1 cellular context compared by ENCODE assay signal in the genomic region with DNA sequence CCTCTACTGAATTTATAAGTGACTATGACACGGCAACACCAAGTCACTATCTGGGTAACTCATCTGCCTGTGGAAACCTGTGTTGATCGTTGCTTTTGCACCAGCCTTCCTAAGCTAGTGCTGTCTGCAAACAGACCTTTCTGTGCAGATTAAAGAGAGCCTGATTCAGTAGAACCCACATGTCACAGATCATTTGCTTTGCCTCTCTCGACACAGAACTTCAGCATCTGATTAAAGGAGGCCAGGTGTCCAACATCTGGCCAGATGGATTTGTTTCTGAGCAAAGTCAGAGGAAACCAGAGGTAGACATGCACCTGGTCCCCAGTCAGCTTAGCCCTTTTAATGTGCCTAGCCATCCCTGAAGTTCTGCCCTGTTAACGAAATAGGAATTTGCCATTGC.
TF ChIP-seq lines count a peak whose summit lies in the region.

No MANE protein-coding gene starts in this region.

TF ChIP-seq in GM12878, 131 proteins besides CTCF, POLR2A, EP300 and RAD21:
- TF ChIP-seq, protein P1, sequence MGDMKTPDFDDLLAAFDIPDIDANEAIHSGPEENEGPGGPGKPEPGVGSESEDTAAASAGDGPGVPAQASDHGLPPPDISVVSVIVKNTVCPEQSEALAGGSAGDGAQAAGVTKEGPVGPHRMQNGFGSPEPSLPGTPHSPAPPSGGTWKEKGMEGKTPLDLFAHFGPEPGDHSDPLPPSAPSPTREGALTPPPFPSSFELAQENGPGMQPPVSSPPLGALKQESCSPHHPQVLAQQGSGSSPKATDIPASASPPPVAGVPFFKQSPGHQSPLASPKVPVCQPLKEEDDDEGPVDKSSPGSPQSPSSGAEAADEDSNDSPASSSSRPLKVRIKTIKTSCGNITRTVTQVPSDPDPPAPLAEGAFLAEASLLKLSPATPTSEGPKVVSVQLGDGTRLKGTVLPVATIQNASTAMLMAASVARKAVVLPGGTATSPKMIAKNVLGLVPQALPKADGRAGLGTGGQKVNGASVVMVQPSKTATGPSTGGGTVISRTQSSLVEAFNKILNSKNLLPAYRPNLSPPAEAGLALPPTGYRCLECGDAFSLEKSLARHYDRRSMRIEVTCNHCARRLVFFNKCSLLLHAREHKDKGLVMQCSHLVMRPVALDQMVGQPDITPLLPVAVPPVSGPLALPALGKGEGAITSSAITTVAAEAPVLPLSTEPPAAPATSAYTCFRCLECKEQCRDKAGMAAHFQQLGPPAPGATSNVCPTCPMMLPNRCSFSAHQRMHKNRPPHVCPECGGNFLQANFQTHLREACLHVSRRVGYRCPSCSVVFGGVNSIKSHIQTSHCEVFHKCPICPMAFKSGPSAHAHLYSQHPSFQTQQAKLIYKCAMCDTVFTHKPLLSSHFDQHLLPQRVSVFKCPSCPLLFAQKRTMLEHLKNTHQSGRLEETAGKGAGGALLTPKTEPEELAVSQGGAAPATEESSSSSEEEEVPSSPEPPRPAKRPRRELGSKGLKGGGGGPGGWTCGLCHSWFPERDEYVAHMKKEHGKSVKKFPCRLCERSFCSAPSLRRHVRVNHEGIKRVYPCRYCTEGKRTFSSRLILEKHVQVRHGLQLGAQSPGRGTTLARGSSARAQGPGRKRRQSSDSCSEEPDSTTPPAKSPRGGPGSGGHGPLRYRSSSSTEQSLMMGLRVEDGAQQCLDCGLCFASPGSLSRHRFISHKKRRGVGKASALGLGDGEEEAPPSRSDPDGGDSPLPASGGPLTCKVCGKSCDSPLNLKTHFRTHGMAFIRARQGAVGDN (IDR thresholded peaks at IDR 0.05), result no peak
- TF ChIP-seq PML (IDR thresholded peaks at IDR 0.05; ENCODE audit: low read length), result no peak
- TF ChIP-seq WRNIP1 (IDR thresholded peaks at IDR 0.05; ENCODE audit: borderline replicate concordance, low read depth, low read length), result no peak
- TF ChIP-seq TCF3 (IDR thresholded peaks at IDR 0.05; ENCODE audit: borderline replicate concordance, insufficient read depth, low read depth, low read length), result 0 out of 2 replicates have a peak, but pooled peaks have one; percentile 46
- no peak for TF ChIP-seq NFXL1 (IDR thresholded peaks at IDR 0.05; ENCODE audit: borderline replicate concordance)
- no peak for TF ChIP-seq CHD2 (IDR thresholded peaks at IDR 0.05; ENCODE audit: borderline replicate concordance, low read depth, low read length)
- TF ChIP-seq TCF12 (IDR thresholded peaks at IDR 0.05; ENCODE audit: low read depth, low read length), result peak; percentile 58; the same call in 1 of the 2 replicates
- TF ChIP-seq, protein P2, sequence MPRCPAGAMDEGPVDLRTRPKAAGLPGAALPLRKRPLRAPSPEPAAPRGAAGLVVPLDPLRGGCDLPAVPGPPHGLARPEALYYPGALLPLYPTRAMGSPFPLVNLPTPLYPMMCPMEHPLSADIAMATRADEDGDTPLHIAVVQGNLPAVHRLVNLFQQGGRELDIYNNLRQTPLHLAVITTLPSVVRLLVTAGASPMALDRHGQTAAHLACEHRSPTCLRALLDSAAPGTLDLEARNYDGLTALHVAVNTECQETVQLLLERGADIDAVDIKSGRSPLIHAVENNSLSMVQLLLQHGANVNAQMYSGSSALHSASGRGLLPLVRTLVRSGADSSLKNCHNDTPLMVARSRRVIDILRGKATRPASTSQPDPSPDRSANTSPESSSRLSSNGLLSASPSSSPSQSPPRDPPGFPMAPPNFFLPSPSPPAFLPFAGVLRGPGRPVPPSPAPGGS (IDR thresholded peaks at IDR 0.05; ENCODE audit: borderline replicate concordance, insufficient read depth, low read depth, low read length, poor library complexity, severe bottlenecking), result no peak
- TF ChIP-seq, protein P3, sequence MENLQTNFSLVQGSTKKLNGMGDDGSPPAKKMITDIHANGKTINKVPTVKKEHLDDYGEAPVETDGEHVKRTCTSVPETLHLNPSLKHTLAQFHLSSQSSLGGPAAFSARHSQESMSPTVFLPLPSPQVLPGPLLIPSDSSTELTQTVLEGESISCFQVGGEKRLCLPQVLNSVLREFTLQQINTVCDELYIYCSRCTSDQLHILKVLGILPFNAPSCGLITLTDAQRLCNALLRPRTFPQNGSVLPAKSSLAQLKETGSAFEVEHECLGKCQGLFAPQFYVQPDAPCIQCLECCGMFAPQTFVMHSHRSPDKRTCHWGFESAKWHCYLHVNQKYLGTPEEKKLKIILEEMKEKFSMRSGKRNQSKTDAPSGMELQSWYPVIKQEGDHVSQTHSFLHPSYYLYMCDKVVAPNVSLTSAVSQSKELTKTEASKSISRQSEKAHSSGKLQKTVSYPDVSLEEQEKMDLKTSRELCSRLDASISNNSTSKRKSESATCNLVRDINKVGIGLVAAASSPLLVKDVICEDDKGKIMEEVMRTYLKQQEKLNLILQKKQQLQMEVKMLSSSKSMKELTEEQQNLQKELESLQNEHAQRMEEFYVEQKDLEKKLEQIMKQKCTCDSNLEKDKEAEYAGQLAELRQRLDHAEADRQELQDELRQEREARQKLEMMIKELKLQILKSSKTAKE (IDR thresholded peaks at IDR 0.05; ENCODE audit: low read depth, poor library complexity, severe bottlenecking), result no peak
- TF ChIP-seq SMAD5 (IDR thresholded peaks at IDR 0.05; ENCODE audit: low read depth), result no peak
- TF ChIP-seq, protein P4, sequence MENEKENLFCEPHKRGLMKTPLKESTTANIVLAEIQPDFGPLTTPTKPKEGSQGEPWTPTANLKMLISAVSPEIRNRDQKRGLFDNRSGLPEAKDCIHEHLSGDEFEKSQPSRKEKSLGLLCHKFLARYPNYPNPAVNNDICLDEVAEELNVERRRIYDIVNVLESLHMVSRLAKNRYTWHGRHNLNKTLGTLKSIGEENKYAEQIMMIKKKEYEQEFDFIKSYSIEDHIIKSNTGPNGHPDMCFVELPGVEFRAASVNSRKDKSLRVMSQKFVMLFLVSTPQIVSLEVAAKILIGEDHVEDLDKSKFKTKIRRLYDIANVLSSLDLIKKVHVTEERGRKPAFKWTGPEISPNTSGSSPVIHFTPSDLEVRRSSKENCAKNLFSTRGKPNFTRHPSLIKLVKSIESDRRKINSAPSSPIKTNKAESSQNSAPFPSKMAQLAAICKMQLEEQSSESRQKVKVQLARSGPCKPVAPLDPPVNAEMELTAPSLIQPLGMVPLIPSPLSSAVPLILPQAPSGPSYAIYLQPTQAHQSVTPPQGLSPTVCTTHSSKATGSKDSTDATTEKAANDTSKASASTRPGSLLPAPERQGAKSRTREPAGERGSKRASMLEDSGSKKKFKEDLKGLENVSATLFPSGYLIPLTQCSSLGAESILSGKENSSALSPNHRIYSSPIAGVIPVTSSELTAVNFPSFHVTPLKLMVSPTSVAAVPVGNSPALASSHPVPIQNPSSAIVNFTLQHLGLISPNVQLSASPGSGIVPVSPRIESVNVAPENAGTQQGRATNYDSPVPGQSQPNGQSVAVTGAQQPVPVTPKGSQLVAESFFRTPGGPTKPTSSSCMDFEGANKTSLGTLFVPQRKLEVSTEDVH (IDR thresholded peaks at IDR 0.05; ENCODE audit: low read depth, partially characterized antibody), result no peak
- TF ChIP-seq KAT2A (conservative IDR thresholded peaks at IDR 0.05; ENCODE audit: control insufficient read depth, low read depth, low read length), result no peak
- no peak for TF ChIP-seq ZBED1 (IDR thresholded peaks at IDR 0.05; ENCODE audit: borderline replicate concordance)
- TF ChIP-seq RAD51 (IDR thresholded peaks at IDR 0.05), result no peak
- no peak for TF ChIP-seq POLR2AphosphoS5 (IDR thresholded peaks at IDR 0.05; ENCODE audit: low read length)
- TF ChIP-seq, protein P5, sequence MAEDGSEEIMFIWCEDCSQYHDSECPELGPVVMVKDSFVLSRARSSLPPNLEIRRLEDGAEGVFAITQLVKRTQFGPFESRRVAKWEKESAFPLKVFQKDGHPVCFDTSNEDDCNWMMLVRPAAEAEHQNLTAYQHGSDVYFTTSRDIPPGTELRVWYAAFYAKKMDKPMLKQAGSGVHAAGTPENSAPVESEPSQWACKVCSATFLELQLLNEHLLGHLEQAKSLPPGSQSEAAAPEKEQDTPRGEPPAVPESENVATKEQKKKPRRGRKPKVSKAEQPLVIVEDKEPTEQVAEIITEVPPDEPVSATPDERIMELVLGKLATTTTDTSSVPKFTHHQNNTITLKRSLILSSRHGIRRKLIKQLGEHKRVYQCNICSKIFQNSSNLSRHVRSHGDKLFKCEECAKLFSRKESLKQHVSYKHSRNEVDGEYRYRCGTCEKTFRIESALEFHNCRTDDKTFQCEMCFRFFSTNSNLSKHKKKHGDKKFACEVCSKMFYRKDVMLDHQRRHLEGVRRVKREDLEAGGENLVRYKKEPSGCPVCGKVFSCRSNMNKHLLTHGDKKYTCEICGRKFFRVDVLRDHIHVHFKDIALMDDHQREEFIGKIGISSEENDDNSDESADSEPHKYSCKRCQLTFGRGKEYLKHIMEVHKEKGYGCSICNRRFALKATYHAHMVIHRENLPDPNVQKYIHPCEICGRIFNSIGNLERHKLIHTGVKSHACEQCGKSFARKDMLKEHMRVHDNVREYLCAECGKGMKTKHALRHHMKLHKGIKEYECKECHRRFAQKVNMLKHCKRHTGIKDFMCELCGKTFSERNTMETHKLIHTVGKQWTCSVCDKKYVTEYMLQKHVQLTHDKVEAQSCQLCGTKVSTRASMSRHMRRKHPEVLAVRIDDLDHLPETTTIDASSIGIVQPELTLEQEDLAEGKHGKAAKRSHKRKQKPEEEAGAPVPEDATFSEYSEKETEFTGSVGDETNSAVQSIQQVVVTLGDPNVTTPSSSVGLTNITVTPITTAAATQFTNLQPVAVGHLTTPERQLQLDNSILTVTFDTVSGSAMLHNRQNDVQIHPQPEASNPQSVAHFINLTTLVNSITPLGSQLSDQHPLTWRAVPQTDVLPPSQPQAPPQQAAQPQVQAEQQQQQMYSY (CRISPR knock-in tag; IDR thresholded peaks at IDR 0.05), result no peak
- TF ChIP-seq, protein P6, sequence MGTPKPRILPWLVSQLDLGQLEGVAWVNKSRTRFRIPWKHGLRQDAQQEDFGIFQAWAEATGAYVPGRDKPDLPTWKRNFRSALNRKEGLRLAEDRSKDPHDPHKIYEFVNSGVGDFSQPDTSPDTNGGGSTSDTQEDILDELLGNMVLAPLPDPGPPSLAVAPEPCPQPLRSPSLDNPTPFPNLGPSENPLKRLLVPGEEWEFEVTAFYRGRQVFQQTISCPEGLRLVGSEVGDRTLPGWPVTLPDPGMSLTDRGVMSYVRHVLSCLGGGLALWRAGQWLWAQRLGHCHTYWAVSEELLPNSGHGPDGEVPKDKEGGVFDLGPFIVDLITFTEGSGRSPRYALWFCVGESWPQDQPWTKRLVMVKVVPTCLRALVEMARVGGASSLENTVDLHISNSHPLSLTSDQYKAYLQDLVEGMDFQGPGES (IDR thresholded peaks at IDR 0.05), result no peak
TF ChIP-seq in GM12878: peak in this region for 2.
